Comparison of ENCODE assay signal across 12 cellular contexts in the genomic region with DNA sequence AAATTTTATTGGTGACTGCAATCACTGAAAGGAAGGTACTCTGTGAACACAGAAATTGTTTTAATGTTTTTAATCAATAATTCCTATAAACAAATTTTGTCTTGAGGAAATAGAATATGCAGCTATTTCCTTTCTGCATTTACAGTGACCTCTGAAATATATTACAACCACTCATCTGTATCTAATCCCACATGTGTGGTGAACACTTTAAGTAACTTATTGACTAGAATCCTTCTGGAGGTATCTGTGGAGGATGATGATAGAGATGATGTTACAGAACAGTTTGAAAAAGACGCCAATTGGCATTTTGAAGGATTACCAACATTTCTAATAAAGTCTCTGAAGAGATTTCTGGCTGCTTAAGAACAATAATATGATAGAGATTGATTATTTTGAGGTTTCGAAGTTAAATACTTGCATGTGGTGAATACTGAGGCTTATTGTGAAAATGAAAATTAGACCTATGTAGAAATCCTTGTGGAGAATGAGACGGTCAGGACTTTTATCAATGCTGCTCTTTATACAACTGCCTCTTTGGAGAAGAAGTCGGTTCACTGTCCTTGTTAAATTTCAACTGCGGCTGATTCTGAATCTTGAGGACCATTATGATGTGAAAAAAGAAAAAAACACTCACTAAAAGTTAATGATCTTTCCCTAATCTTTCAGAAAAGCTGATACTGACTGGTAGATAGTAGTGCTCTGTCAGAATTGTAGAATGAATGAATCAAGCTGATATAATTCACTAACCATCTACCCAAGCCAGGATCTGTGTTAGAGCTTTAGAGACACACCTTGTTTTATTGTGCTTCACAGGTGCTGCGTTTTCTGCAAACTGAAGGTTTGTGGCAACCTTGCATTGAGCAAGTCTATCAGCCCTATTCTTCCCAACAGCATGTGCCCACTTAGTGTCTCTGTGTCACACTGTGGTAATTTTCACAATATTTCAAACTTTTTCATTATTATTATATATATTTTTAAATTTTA.
DNase-seq lines count a peak whose midpoint lies in the region; ATAC-seq and FAIRE-seq lines count a peak whose summit lies in the region.
"Had no signal": no experiment of that assay in that cellular context is flagged by ENCODE, and none has a peak within 500 bp of the region (broad histone marks: within the 10 kb centered on the region; RNA-seq: fewer than 3 reads in every experiment).

No MANE protein-coding gene starts in this region.

- H4K20me1 ChIP-seq in GM23248 (ENCODE audit: insufficient read depth), result no peaks in the 10 kb centered on the region

- H3K9ac ChIP-seq in GM23248 (no peak overlapping the region), iPS-20b (ENCODE audit: low read depth, low read length) (peak overlapping the region; percentile 66; the same call in 1 of the 2 replicates)

- in situ Hi-C loops in GM23248 (cut with MboI), result no loop called here

- DNase-seq in GM23248 (no peak), RCC 7860 (ENCODE audit: low spot score) (peak; percentile 43), small intestine (peak; percentile 71), anterior cingulate cortex (lab: John Stamatoyannopoulos, UW) (no peak), DMS114 treated with DMSO at 0.1 percent for 48 hours (lab: John Stamatoyannopoulos, UW; ENCODE audit: unreplicated experiment) (no peak)
- DNase-seq: NCI-H1694, NCI-H748 treated with DMSO at 0.1 percent for 48 hours, SIG-M5, substantia nigra had no signal

- no peak overlapping the region for H3K4me2 ChIP-seq in GM23248 (ENCODE audit: unreplicated experiment)

- H3K9me3 ChIP-seq in GM23248 (ENCODE audit: low read depth) (no peaks in the 10 kb centered on the region), iPS-20b (ENCODE audit: insufficient read depth, low read depth, low read length) (no peaks in the 10 kb centered on the region), small intestine (ENCODE audit: control insufficient read depth, low read depth) (no peaks in the 10 kb centered on the region)
- H3K9me3 ChIP-seq: right atrium auricular region had no signal

- no peaks in the 10 kb centered on the region for H3K9me2 ChIP-seq in GM23248 (ENCODE audit: insufficient read depth)

- peaks cover 20% of the 10 kb centered on the region for H3K4me1 ChIP-seq in GM23248 (ENCODE audit: insufficient read depth)
- peaks cover 25% of the 10 kb centered on the region; the same call in 1 of the 2 replicates for H3K4me1 ChIP-seq in iPS-20b (ENCODE audit: insufficient read depth, low read length)
- H3K4me1 ChIP-seq in small intestine (ENCODE audit: control insufficient read depth in 2 of 2, insufficient read depth in 1 of 2, low read depth in 1 of 2, low read length in 1 of 2), result peaks cover 10 to 15% of the 10 kb centered on the region in 2 donors

- no peaks in the 10 kb centered on the region for H3K36me3 ChIP-seq in GM23248 (ENCODE audit: low read depth)
- H3K36me3 ChIP-seq in iPS-20b (ENCODE audit: insufficient read depth, low read depth, low read length), result no peaks in the 10 kb centered on the region
- no peaks in the 10 kb centered on the region for H3K36me3 ChIP-seq in small intestine (ENCODE audit: control insufficient read depth in 2 of 2, insufficient read depth in 2 of 2, low read length in 2 of 2)
- H3K36me3 ChIP-seq: right atrium auricular region had no signal

- H3K27me3 ChIP-seq in GM23248 (replicated peaks; ENCODE audit: insufficient read depth) (no peaks in the 10 kb centered on the region), iPS-20b (ENCODE audit: insufficient read depth, low read length) (no peaks in the 10 kb centered on the region), small intestine (ENCODE audit: control insufficient read depth in 2 of 2, insufficient read depth in 2 of 2, low read length in 2 of 2) (no peaks in the 10 kb centered on the region)
- H3K27me3 ChIP-seq: right atrium auricular region had no signal

- peak; percentile 85 for FAIRE-seq in RCC 7860 (lab: Jason Lieb, UNC)
- no peak for FAIRE-seq in small intestine (lab: Jason Lieb, UNC)

- H3K27ac ChIP-seq in GM23248 (no peak overlapping the region), iPS-20b (ENCODE audit: low read length) (no peak overlapping the region), small intestine (ENCODE audit: low read depth in 1 of 2, low read length in 1 of 2) (no peak overlapping the region)

- WGBS in GM23248 (ENCODE audit: low coverage in 1 of 2, low lambda C conversion rate in 2 of 2, missing lambda C conversion rate in 2 of 2), 2 experiments, result 45 to 48% methylated on average over 6 of the region's 6 CpGs
- WGBS in small intestine, 3 donors, result 28 to 64% (median 44%) methylated on average over 6 of the region's 6 CpGs

- H3K79me2 ChIP-seq in GM23248 (ENCODE audit: insufficient read depth), result no peaks in the 10 kb centered on the region

- no peak overlapping the region for H3K4me3 ChIP-seq in GM23248
- no peak overlapping the region for H3K4me3 ChIP-seq in iPS-20b (ENCODE audit: low read length)
- no peak overlapping the region for H3K4me3 ChIP-seq in small intestine (ENCODE audit: low read depth in 1 of 2, low read length in 2 of 2)
- H3K4me3 ChIP-seq: right atrium auricular region had no signal

- no peak for ATAC-seq in HG02763 (IDR thresholded peaks at IDR 0.05; ENCODE audit: unreplicated experiment)

- peak overlapping the region; percentile 61; the same call in 1 of the 2 replicates for H2AFZ ChIP-seq in GM23248

- H3F3A ChIP-seq in GM23248 (ENCODE audit: insufficient read depth), result 0 out of 2 replicates have a peak, but pooled peaks cover 8% of the 10 kb centered on the region

Comparison
In these comparisons a context has a peak if more than half of its experiments do, and no peak if none do; other contexts are left out.
1. DNase-seq: peak in RCC 7860 (single experiment) and small intestine (single experiment); none in GM23248 (single experiment), anterior cingulate cortex (0 of 58) and DMS114 treated with DMSO at 0.1 percent for 48 hours (single experiment).